Comparison of ENCODE assay signal across 9 cellular contexts in the genomic region with DNA sequence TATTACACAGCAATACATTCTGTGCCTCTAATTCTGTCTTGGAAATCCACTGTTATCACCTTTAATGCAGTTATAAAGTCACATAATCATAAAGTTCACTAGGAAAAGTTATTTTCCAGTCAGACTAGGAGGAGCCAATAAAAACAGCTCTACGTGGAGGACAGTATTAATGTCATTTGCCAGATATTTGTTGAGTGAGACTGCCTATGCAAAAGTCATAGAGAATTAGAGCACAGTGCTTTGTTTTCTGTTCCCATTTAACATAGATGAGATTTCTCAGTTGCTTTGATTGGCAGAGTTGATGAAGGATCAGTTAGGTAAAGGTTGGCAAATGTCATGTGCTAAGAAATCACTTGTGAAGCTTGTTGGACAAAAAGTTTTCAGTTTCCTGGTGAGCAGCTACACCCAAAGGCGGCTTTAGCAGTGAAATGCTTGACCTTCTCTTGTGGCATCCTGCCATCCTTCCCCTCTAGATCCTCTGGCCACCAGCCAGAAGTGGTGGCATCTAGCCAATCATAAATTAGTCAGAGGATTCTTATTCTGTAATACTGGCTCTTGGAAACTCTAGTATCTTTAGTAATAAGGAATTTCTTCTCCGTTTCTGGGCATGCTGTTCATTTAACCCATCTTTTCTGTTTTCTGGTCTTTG. TPM values are rescaled to one million over a fixed set of nuclear protein-coding genes. Genes with fewer than 3 reads are reported as not detected.
DNase-seq lines count a peak whose midpoint lies in the region; FAIRE-seq and TF ChIP-seq lines count a peak whose summit lies in the region.
"Had no signal": no experiment of that assay in that cellular context is flagged by ENCODE, and none has a peak within 500 bp of the region (broad histone marks: within the 10 kb centered on the region; RNA-seq: fewer than 3 reads in every experiment).

No MANE protein-coding gene starts in this region.

- TF ChIP-seq CTCF in ascending aorta (IDR thresholded peaks at IDR 0.05) (no peak), transverse colon (IDR thresholded peaks at IDR 0.05) (no peak)

- in situ Hi-C loops in transverse colon (cut with MboI; ENCODE audit: low pct_ligation_motif_present in 1 of 4, low pct_unique_long_range_greater_than_20kb in 1 of 4, low sequenced_read_pairs in 3 of 4) = loop anchor here in 1 of 4 donors (25.0 kb wide), 1 partner anchor 1619 kb away; a partner anchor contains a TSS

- WGBS in transverse colon (ENCODE audit: low coverage in 1 of 2), 2 donors = 26 to 31% methylated on average over 3 of the region's 3 CpGs

- no peak for TF ChIP-seq POLR2A in transverse colon (IDR thresholded peaks at IDR 0.05)

- peak; percentile 73 for FAIRE-seq in HTR-8/SVneo (lab: Jason Lieb, UNC)
- FAIRE-seq: frontal cortex had no signal

- intact Hi-C loops in ascending aorta (cut with DNase I) (loop anchor here (2.0 kb wide), 1 partner anchor 37 kb away; a partner anchor contains a TSS), transverse colon (cut with DNase I; ENCODE audit: low total_unique reads) (no loop called here)

- peaks cover 5 to 26% of the 10 kb centered on the region in 2 donors for H3K4me1 ChIP-seq in ascending aorta
- H3K4me1 ChIP-seq in transverse colon = peaks cover 2 to 30% (median 18%) of the 10 kb centered on the region in 4 donors

- H3K27me3 ChIP-seq in ascending aorta (no peaks in the 10 kb centered on the region), transverse colon (no peaks in the 10 kb centered on the region)

- H3K36me3 ChIP-seq in ascending aorta (no peaks in the 10 kb centered on the region), transverse colon (no peaks in the 10 kb centered on the region)

- peak; percentile 26 for DNase-seq in HTR-8/SVneo (ENCODE audit: insufficient read length, low spot score)
- peak in 1 of 2 donors; percentile 93 for DNase-seq in ascending aorta (ENCODE audit: low spot score in 2 of 2)
- DNase-seq in hypothalamus (lab: John Stamatoyannopoulos, UW) = peak in 35 of 51 donors; percentile 0 to 55 (median 11)
- peak; percentile 45 for DNase-seq in transverse colon
- DNase-seq in GM19240 (ENCODE audit: insufficient read length, low spot score) = no peak
- DNase-seq in NCI-H2107 treated with DMSO at 0.1 percent for 48 hours (lab: John Stamatoyannopoulos, UW; ENCODE audit: unreplicated experiment) = no peak
- no peak for DNase-seq in COLO668 (lab: John Stamatoyannopoulos, UW; ENCODE audit: unreplicated experiment)
- DNase-seq in NCI-H510A treated with DMSO at 0.1 percent for 48 hours (lab: John Stamatoyannopoulos, UW) = no peak

- no peak for TF ChIP-seq EP300 in transverse colon (IDR thresholded peaks at IDR 0.05; ENCODE audit: low read depth)

- H3K27ac ChIP-seq in ascending aorta (peak overlapping the region; percentile 51 to 74), transverse colon (peak overlapping the region in 3 of 4 donors; percentile 5 to 28 (median 20))

- H3K9me3 ChIP-seq in ascending aorta (no peaks in the 10 kb centered on the region), transverse colon (no peaks in the 10 kb centered on the region)

- H3K4me3 ChIP-seq in ascending aorta = peak overlapping the region in 1 of 2 donors; percentile 28
- H3K4me3 ChIP-seq in transverse colon = no peak overlapping the region

RNA-seq across cellular contexts. Expression of a gene that starts 37.0 kb away (rescaled TPM):
- 14.3 TPM for total RNA-seq in ascending aorta
- total RNA-seq in transverse colon = 10 to 100 TPM; 10.9 to 32.9 (median 29.7) TPM

Comparison
In these comparisons a context has a peak if more than half of its experiments do, and no peak if none do; other contexts are left out.
1. DNase-seq: peak in HTR-8/SVneo (single experiment), hypothalamus (35 of 51) and transverse colon (single experiment); none in GM19240 (single experiment), NCI-H2107 treated with DMSO at 0.1 percent for 48 hours (single experiment), COLO668 (single experiment) and NCI-H510A treated with DMSO at 0.1 percent for 48 hours (single experiment).